Comparison of ENCODE assay signal across 8 cellular contexts in the genomic region with DNA sequence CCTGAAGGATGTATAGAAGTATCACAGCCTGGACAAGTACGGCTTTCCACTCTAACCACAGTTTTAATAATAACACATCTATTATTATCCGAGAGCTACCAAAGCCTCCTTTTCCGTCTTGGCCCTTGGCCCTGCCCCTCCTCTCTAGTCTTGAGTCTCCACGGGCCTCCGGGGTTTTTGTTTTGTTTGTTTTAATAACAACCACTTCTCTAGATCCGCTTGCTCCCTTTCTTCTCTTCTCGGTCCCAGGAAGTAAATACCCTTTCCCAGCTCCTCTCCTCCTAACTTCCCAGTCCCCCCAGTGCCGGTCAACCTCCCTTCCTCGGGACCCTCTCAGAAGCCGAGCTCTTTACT. TPM values are rescaled to one million over a fixed set of nuclear protein-coding genes. Genes with fewer than 3 reads are reported as not detected.
DNase-seq lines count a peak whose midpoint lies in the region; ATAC-seq and TF ChIP-seq lines count a peak whose summit lies in the region.

No MANE protein-coding gene starts in this region.

- no peaks in the 10 kb centered on the region for H3K9me3 ChIP-seq in MG63
- H3K9me3 ChIP-seq in mucosa of descending colon: no peaks in the 10 kb centered on the region

- H3K4me3 ChIP-seq in AG10803 (ENCODE audit: low read length): peak overlapping the region; percentile 88
- H3K4me3 ChIP-seq in MG63: peak overlapping the region; percentile 75
- H3K4me3 ChIP-seq in dorsolateral prefrontal cortex: peak overlapping the region; percentile 67 to 95 (median 85)
- no peak overlapping the region for H3K4me3 ChIP-seq in mucosa of descending colon

- DNase-seq in AG10803 (ENCODE audit: low read depth) (peak; percentile 11), MG63 (peak; percentile 50), dorsolateral prefrontal cortex (peak in 1 of 10 donors; percentile 45), mucosa of descending colon (peak in 1 of 3 donors; percentile 35)

- H3K4me1 ChIP-seq in mucosa of descending colon (ENCODE audit: low read depth): peaks cover 4% of the 10 kb centered on the region

- H3K27me3 ChIP-seq in MG63 (no peaks in the 10 kb centered on the region), dorsolateral prefrontal cortex (no peaks in the 10 kb centered on the region)

- no peak for TF ChIP-seq CTCF in AG10803 (conservative IDR thresholded peaks at IDR 0.05; ENCODE audit: low read length)
- TF ChIP-seq CTCF in dorsolateral prefrontal cortex (IDR thresholded peaks at IDR 0.05 in 54 of 56, conservative IDR thresholded peaks at IDR 0.05 in 2 of 56; ENCODE audit: low read depth in 1 of 56, partially characterized antibody in 56 of 56): no peak
- TF ChIP-seq CTCF in mucosa of descending colon (IDR thresholded peaks at IDR 0.05): no peak

- peak; percentile 12 for ATAC-seq in mucosa of descending colon
- no peak for ATAC-seq in GM18873 (IDR thresholded peaks at IDR 0.05; ENCODE audit: low FRiP score, unreplicated experiment)
- ATAC-seq in HG03354 (IDR thresholded peaks at IDR 0.05; ENCODE audit: poor library complexity, severe bottlenecking, unreplicated experiment): no peak
- no peak for ATAC-seq in HG03521 (IDR thresholded peaks at IDR 0.05; ENCODE audit: unreplicated experiment)
- ATAC-seq in HG02763 (IDR thresholded peaks at IDR 0.05; ENCODE audit: unreplicated experiment): no peak

- H3K27ac ChIP-seq in dorsolateral prefrontal cortex: peak overlapping the region in 58 of 59 donors; percentile 37 to 96 (median 92)

- intact Hi-C loops in dorsolateral prefrontal cortex (cut with DNase I): loop anchor here (2.0 to 10.0 kb wide), 3 partner anchors 114 to 458 kb away; a partner anchor contains a TSS
- intact Hi-C loops in mucosa of descending colon (cut with DNase I, micrococcal nuclease): no loop called here

- H3K36me3 ChIP-seq in MG63 (no peaks in the 10 kb centered on the region), mucosa of descending colon (ENCODE audit: low read depth) (no peaks in the 10 kb centered on the region)

RNA-seq across cellular contexts. Expression of a gene that starts 0.6 kb away (rescaled TPM):
- total RNA-seq in MG63 (2014; rRNA removed; shearing (Covaris generic); ENCODE audit: low replicate concordance): 3.2 and 7.7 TPM in 2 replicates
- total RNA-seq in dorsolateral prefrontal cortex: 10 to 100 TPM in 87 of 120 experiments, 1 to 10 TPM in 33; 7.3 to 17.7 (median 10.5) TPM
- 1 to 10 TPM in 2 of 3 donors, under 1 TPM in 1; 0.43 to 5.5 (median 1.1) TPM for total RNA-seq in mucosa of descending colon

Comparison
In these comparisons a context has a peak if more than half of its experiments do, and no peak if none do; other contexts are left out.
1. intact Hi-C loops: an anchor here in dorsolateral prefrontal cortex (2.0 to 10.0 kb wide); none called in mucosa of descending colon.